Comparison of ENCODE assay signal across 33 cellular contexts in the genomic region with DNA sequence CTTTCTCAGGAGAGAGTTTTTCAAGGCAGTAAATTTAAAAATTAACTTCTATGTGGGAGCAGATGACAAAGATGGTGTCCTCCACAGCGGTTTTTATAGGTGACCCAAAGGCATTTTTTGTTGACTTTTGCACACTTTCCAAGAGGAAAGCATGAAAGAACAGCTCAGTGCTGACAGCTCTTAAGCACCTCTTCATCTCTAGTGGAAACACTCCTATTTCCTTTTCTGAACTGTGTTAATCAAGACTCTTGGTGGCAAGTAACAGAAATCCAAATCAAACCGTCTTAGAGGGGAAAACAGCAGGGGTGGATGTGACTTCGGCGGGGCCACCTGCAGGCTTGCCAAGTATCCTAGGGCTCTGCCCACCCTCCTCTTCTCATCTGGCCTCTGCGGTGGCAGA.
"Had no signal": no experiment of that assay in that cellular context is flagged by ENCODE, and none has a peak within 500 bp of the region (broad histone marks: within the 10 kb centered on the region; RNA-seq: fewer than 3 reads in every experiment).

No MANE protein-coding gene starts in this region.

- H3K4me3 Mint-ChIP-seq: activated CD4-positive, alpha-beta T cell treated with anti-CD3 and anti-CD28 coated beads for 36 hours; activated CD4-positive, alpha-beta T cell treated with anti-CD3 and anti-CD28 coated beads, Interleukin-2, amount 10 ng/mL, durations not matched to agents 7 days and 5 days; activated CD8-positive, alpha-beta memory T cell treated with anti-CD3 and anti-CD28 coated beads, Interleukin-2, amount 10 ng/mL, durations not matched to agents 7 days and 5 days; activated CD8-positive, alpha-beta T cell treated with anti-CD3 and anti-CD28 coated beads, Interleukin-2, amount 10 ng/mL, durations not matched to agents 7 days and 5 days; activated naive CD4-positive, alpha-beta T cell treated with anti-CD3 and anti-CD28 coated beads for 36 hours; activated naive CD4-positive, alpha-beta T cell treated with anti-CD3 and anti-CD28 coated beads, Interleukin-2, amount 50 U/mL, for 24 hours; activated naive CD8-positive, alpha-beta T cell treated with anti-CD3 and anti-CD28 coated beads for 36 hours; activated naive CD8-positive, alpha-beta T cell treated with anti-CD3 and anti-CD28 coated beads, Interleukin-2, amount 50 U/mL, for 24 hours; activated T-helper 1 cell treated with anti-CD3 and anti-CD28 coated beads, Interleukin-12 subunit alpha, Interleukin-12 subunit beta, Interleukin-2, Interleukin-4 antibody, amounts not matched to agents 30 ng/mL and 10 ng/mL and 1 ng/mL, durations not matched to agents 14 hours and 24 hours and 36 hours; effector memory CD8-positive, alpha-beta T cell had no signal

- H3K9me3 Mint-ChIP-seq: activated CD4-positive, alpha-beta T cell treated with anti-CD3 and anti-CD28 coated beads, Interleukin-2, amount 10 ng/mL, durations not matched to agents 7 days and 5 days; activated naive CD4-positive, alpha-beta T cell treated with anti-CD3 and anti-CD28 coated beads for 36 hours; activated naive CD4-positive, alpha-beta T cell treated with anti-CD3 and anti-CD28 coated beads, Interleukin-2, amount 50 U/mL, for 24 hours; activated naive CD8-positive, alpha-beta T cell treated with anti-CD3 and anti-CD28 coated beads for 36 hours; activated naive CD8-positive, alpha-beta T cell treated with anti-CD3 and anti-CD28 coated beads, Interleukin-2, amount 50 U/mL, for 24 hours; activated T-helper 1 cell treated with anti-CD3 and anti-CD28 coated beads, Interleukin-12 subunit alpha, Interleukin-12 subunit beta, Interleukin-2, Interleukin-4 antibody, amounts not matched to agents 30 ng/mL and 10 ng/mL and 1 ng/mL, durations not matched to agents 14 hours and 24 hours and 36 hours; activated T-helper 2 cell treated with anti-CD3 and anti-CD28 coated beads, Interferon-gamma antibody, Interleukin-2, Interleukin-4, amounts not matched to agents 10 μg/mL and 5 μg/mL and 100 μg/mL, durations not matched to agents 14 hours and 24 hours and 36 hours; effector memory CD8-positive, alpha-beta T cell had no signal

- H3K27me3 ChIP-seq: adrenal gland, body of pancreas, esophagus muscularis mucosa, foreskin keratinocyte, gastrocnemius medialis, heart left ventricle had no signal

- H3K9me3 ChIP-seq: adrenal gland, body of pancreas, esophagus muscularis mucosa, gastrocnemius medialis, heart left ventricle had no signal

- H3K27ac Mint-ChIP-seq: activated CD4-positive, alpha-beta T cell treated with anti-CD3 and anti-CD28 coated beads for 36 hours; activated CD4-positive, alpha-beta T cell treated with anti-CD3 and anti-CD28 coated beads, Interleukin-2, amount 10 ng/mL, durations not matched to agents 7 days and 5 days; activated CD8-positive, alpha-beta memory T cell treated with anti-CD3 and anti-CD28 coated beads, Interleukin-2, amount 10 ng/mL, durations not matched to agents 7 days and 5 days; activated CD8-positive, alpha-beta T cell treated with anti-CD3 and anti-CD28 coated beads, Interleukin-2, amount 10 ng/mL, durations not matched to agents 7 days and 5 days; activated naive CD4-positive, alpha-beta T cell treated with anti-CD3 and anti-CD28 coated beads for 36 hours; activated naive CD4-positive, alpha-beta T cell treated with anti-CD3 and anti-CD28 coated beads, Interleukin-2, amount 50 U/mL, for 24 hours; activated naive CD8-positive, alpha-beta T cell treated with anti-CD3 and anti-CD28 coated beads for 36 hours; activated naive CD8-positive, alpha-beta T cell treated with anti-CD3 and anti-CD28 coated beads, Interleukin-2, amount 50 U/mL, for 24 hours; activated T-helper 1 cell treated with anti-CD3 and anti-CD28 coated beads, Interleukin-12 subunit alpha, Interleukin-12 subunit beta, Interleukin-2, Interleukin-4 antibody, amounts not matched to agents 30 ng/mL and 10 ng/mL and 1 ng/mL, durations not matched to agents 14 hours and 24 hours and 36 hours; activated T-helper 2 cell treated with anti-CD3 and anti-CD28 coated beads, Interferon-gamma antibody, Interleukin-2, Interleukin-4, amounts not matched to agents 10 μg/mL and 5 μg/mL and 100 μg/mL, durations not matched to agents 14 hours and 24 hours and 36 hours; effector memory CD8-positive, alpha-beta T cell had no signal

- DNase-seq: activated CD4-positive, alpha-beta T cell treated with anti-CD3 and anti-CD28 coated beads for 36 hours; activated CD4-positive, alpha-beta T cell treated with anti-CD3 and anti-CD28 coated beads, Interleukin-2, amount 10 ng/mL, durations not matched to agents 7 days and 5 days; activated CD4-positive, alpha-beta T cell treated with anti-CD3 and anti-CD28 coated beads, Interleukin-2, amount 50 U/mL, for 48 hours; activated CD4-positive, CD25-positive, alpha-beta regulatory T cell; activated CD4-positive, CD25-positive, alpha-beta regulatory T cell treated with anti-CD3 and anti-CD28 coated beads, Interleukin-2, amount 50 U/mL, for 72 hours; activated CD8-positive, alpha-beta memory T cell treated with anti-CD3 and anti-CD28 coated beads, Interleukin-2, amount 10 ng/mL, durations not matched to agents 7 days and 5 days; activated CD8-positive, alpha-beta memory T cell treated with anti-CD3 and anti-CD28 coated beads, Interleukin-2, amount 50 U/mL, for 4 hours; activated CD8-positive, alpha-beta T cell treated with anti-CD3 and anti-CD28 coated beads, Interleukin-2, amount 10 ng/mL, durations not matched to agents 7 days and 5 days; activated effector memory CD4-positive, alpha-beta T cell treated with anti-CD3 and anti-CD28 coated beads, Interleukin-2, amount 50 U/mL, for 16 hours; activated naive CD4-positive, alpha-beta T cell treated with anti-CD3 and anti-CD28 coated beads for 36 hours; activated naive CD8-positive, alpha-beta T cell treated with anti-CD3 and anti-CD28 coated beads for 36 hours; activated naive CD8-positive, alpha-beta T cell treated with anti-CD3 and anti-CD28 coated beads, Interleukin-2, amount 50 U/mL, for 24 hours; activated T-cell treated with anti-CD3 and anti-CD28 coated beads, Interleukin-2, amount 50 U/mL, for 1 hour; activated T-cell treated with anti-CD3 and anti-CD28 coated beads, Interleukin-2, amount 50 U/mL, for 48 hours; adrenal gland; amygdala; aorta; body of pancreas; caudate nucleus; cortex of kidney; dermis blood vessel endothelial cell; effector CD4-positive, alpha-beta T cell; effector memory CD8-positive, alpha-beta T cell; erythroblast; foreskin keratinocyte; gastrocnemius medialis; glutamatergic neuron; heart left ventricle; T-helper 2 cell had no signal

- H3K4me1 Mint-ChIP-seq: activated CD4-positive, alpha-beta T cell treated with anti-CD3 and anti-CD28 coated beads for 36 hours; activated CD4-positive, alpha-beta T cell treated with anti-CD3 and anti-CD28 coated beads, Interleukin-2, amount 10 ng/mL, durations not matched to agents 7 days and 5 days; activated naive CD4-positive, alpha-beta T cell treated with anti-CD3 and anti-CD28 coated beads, Interleukin-2, amount 50 U/mL, for 24 hours; activated naive CD8-positive, alpha-beta T cell treated with anti-CD3 and anti-CD28 coated beads for 36 hours; activated naive CD8-positive, alpha-beta T cell treated with anti-CD3 and anti-CD28 coated beads, Interleukin-2, amount 50 U/mL, for 24 hours had no signal

- H3K27me3 Mint-ChIP-seq: activated CD4-positive, alpha-beta T cell treated with anti-CD3 and anti-CD28 coated beads for 36 hours; activated CD4-positive, alpha-beta T cell treated with anti-CD3 and anti-CD28 coated beads, Interleukin-2, amount 10 ng/mL, durations not matched to agents 7 days and 5 days; activated CD8-positive, alpha-beta memory T cell treated with anti-CD3 and anti-CD28 coated beads, Interleukin-2, amount 10 ng/mL, durations not matched to agents 7 days and 5 days; activated naive CD4-positive, alpha-beta T cell treated with anti-CD3 and anti-CD28 coated beads, Interleukin-2, amount 50 U/mL, for 24 hours; activated naive CD8-positive, alpha-beta T cell treated with anti-CD3 and anti-CD28 coated beads for 36 hours; activated naive CD8-positive, alpha-beta T cell treated with anti-CD3 and anti-CD28 coated beads, Interleukin-2, amount 50 U/mL, for 24 hours; effector memory CD8-positive, alpha-beta T cell had no signal

- ATAC-seq: activated CD4-positive, alpha-beta T cell treated with anti-CD3 and anti-CD28 coated beads for 36 hours; activated CD8-positive, alpha-beta memory T cell treated with anti-CD3 and anti-CD28 coated beads, Interleukin-2, amount 10 ng/mL, durations not matched to agents 7 days and 5 days; activated CD8-positive, alpha-beta T cell treated with anti-CD3 and anti-CD28 coated beads, Interleukin-2, amount 10 ng/mL, durations not matched to agents 7 days and 5 days; activated naive CD8-positive, alpha-beta T cell treated with anti-CD3 and anti-CD28 coated beads, Interleukin-2, amount 50 U/mL, for 24 hours; body of pancreas; effector memory CD8-positive, alpha-beta T cell; foreskin keratinocyte; gastrocnemius medialis; heart left ventricle had no signal

- H3K27ac ChIP-seq: adrenal gland, body of pancreas, esophagus muscularis mucosa, foreskin keratinocyte, gastrocnemius medialis, heart left ventricle had no signal

- H3K4me1 ChIP-seq: adrenal gland, body of pancreas, esophagus muscularis mucosa, foreskin keratinocyte, gastrocnemius medialis, heart left ventricle had no signal

- H3K36me3 ChIP-seq: adrenal gland had no signal

- H3K4me3 ChIP-seq: adrenal gland, body of pancreas, esophagus muscularis mucosa, gastrocnemius medialis, heart left ventricle had no signal
